In the genomic region with DNA sequence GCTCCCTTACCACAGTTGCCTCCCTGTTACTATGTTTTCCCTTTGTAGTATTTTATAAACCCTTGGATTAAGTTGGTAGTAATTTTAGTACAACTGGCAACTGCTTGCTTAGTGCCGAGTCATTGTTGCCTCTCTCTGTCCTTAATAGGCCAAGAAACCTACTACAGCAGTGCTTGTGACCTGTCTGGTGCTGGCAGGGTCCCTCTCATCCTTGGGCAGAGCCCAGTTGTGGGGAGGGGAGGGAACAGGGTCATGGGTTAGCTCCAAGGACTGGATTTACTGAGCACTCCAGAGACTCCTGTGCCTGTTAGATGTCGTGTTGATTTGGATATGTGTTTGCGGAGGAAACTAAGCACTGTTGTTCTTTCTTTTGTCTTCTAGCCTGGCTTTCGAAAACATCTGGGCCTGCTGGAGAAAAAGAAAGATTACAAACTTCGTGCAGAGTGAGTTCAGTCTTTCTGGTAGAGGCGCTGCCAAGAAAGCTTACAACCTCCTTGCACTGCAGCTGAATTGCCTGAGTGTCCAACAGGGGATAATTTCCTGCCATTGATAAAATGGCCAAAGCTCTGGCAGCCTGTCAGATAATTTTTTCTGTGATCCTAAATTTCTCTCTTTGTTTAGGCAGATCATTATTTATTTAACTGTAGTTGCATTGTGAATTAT, we compare ENCODE assay signal across 13 cellular contexts. TPM values are rescaled to one million over a fixed set of nuclear protein-coding genes. Genes with fewer than 3 reads are reported as not detected.
DNase-seq lines count a peak whose midpoint lies in the region; ATAC-seq and TF ChIP-seq lines count a peak whose summit lies in the region.
"Had no signal": no experiment of that assay in that cellular context is flagged by ENCODE, and none has a peak within 500 bp of the region (broad histone marks: within the 10 kb centered on the region; RNA-seq: fewer than 3 reads in every experiment).

No MANE protein-coding gene starts in this region.

- no peaks in the 10 kb centered on the region for H4K20me1 ChIP-seq in mammary epithelial cell (ENCODE audit: insufficient read depth, low read length)

- CTCF ChIA-PET in MCF 10A (lab: Yijun Ruan, JAX) (interaction anchor here (0.5 to 8.9 kb wide), 7 partner anchors 10 to 830 kb away, joined by 3 to 58 read pairs (median 3); no protein-coding TSS in a partner anchor), mammary epithelial cell (lab: Charles Lee; ENCODE audit: low non-redundant PET) (no interaction called here)

- no peak for TF ChIP-seq EP300 in suprapubic skin (IDR thresholded peaks at IDR 0.05)

- BruUV-seq in MCF 10A (replicated peaks; lab: Mats Ljungman, UMichigan) (no TSS peak), mammary epithelial cell (replicated peaks; lab: Mats Ljungman, UMichigan) (no TSS peak)

- H3K27ac Mint-ChIP-seq in MCF 10A (ENCODE audit: low read depth, unreplicated experiment): peak overlapping the region; percentile 50
- H3K27ac Mint-ChIP-seq in activated T-helper 17 cell treated with anti-CD3 and anti-CD28 coated beads, Interleukin-2, amount 50 U/mL, for 72 hours: no peak overlapping the region
- H3K27ac Mint-ChIP-seq: neural progenitor cell had no signal

- H3K27me3 ChIP-seq in mammary epithelial cell (ENCODE audit: insufficient read depth, low read length) (no peaks in the 10 kb centered on the region), lung (ENCODE audit: control insufficient read depth, insufficient read depth) (no peaks in the 10 kb centered on the region), upper lobe of right lung (no peaks in the 10 kb centered on the region), suprapubic skin (no peaks in the 10 kb centered on the region)
- H3K27me3 ChIP-seq: BE2C, neural progenitor cell had no signal

- ATAC-seq in lung (ENCODE audit: insufficient read depth, low FRiP score) (no peak), upper lobe of right lung (no peak), HG03135 (IDR thresholded peaks at IDR 0.05; ENCODE audit: unreplicated experiment) (no peak)
- no peak for ATAC-seq in activated T-helper 17 cell treated with anti-CD3 and anti-CD28 coated beads, Interleukin-2, amount 50 U/mL, for 72 hours (replicated peaks)

- no peak overlapping the region for H3K9ac ChIP-seq in mammary epithelial cell (ENCODE audit: insufficient read depth, low read length)

- H3K4me3 Mint-ChIP-seq in MCF 10A (ENCODE audit: unreplicated experiment): no peak overlapping the region
- H3K4me3 Mint-ChIP-seq in activated T-helper 17 cell treated with anti-CD3 and anti-CD28 coated beads, Interleukin-2, amount 50 U/mL, for 72 hours: no peak overlapping the region
- H3K4me3 Mint-ChIP-seq: neural progenitor cell had no signal

- peaks cover 67% of the 10 kb centered on the region for H3K36me3 Mint-ChIP-seq in MCF 10A (ENCODE audit: insufficient read depth, unreplicated experiment)
- H3K36me3 Mint-ChIP-seq in activated T-helper 17 cell treated with anti-CD3 and anti-CD28 coated beads, Interleukin-2, amount 50 U/mL, for 72 hours (ENCODE audit: low read depth): peaks cover 81% of the 10 kb centered on the region

- dilution Hi-C loops in mammary epithelial cell (cut with HindIII; ENCODE audit: low sequenced_read_pairs): no loop called here

- H3K4me3 ChIP-seq in mammary epithelial cell (replicated peaks in 1 of 3; ENCODE audit: insufficient read depth in 1 of 3, low read depth in 2 of 3, low read length in 3 of 3) (no peak overlapping the region), lung (no peak overlapping the region), upper lobe of right lung (no peak overlapping the region), suprapubic skin (no peak overlapping the region)
- H3K4me3 ChIP-seq: neural progenitor cell had no signal

- intact Hi-C loops in MCF 10A (cut with micrococcal nuclease) (no loop called here), mammary epithelial cell (cut with micrococcal nuclease) (no loop called here), upper lobe of right lung (cut with DNase I) (no loop called here)

- H3K9me3 Mint-ChIP-seq in MCF 10A (ENCODE audit: unreplicated experiment): no peaks in the 10 kb centered on the region
- H3K9me3 Mint-ChIP-seq in activated T-helper 17 cell treated with anti-CD3 and anti-CD28 coated beads, Interleukin-2, amount 50 U/mL, for 72 hours: no peaks in the 10 kb centered on the region
- H3K9me3 Mint-ChIP-seq: neural progenitor cell had no signal

- POLR2A ChIA-PET in MCF 10A (lab: Yijun Ruan, JAX): interaction anchor here (0.7 to 4.2 kb wide), 2 partner anchors 27 to 821 kb away, joined by 3 to 19 read pairs; a partner anchor contains a TSS

- no peak for DNase-seq in MCF 10A (ENCODE audit: unreplicated experiment)
- DNase-seq in mammary epithelial cell: no peak
- peak; percentile 83 for DNase-seq in dermis blood vessel endothelial cell
- DNase-seq in lung (ENCODE audit: low spot score): no peak
- DNase-seq in upper lobe of right lung: peak; percentile 9
- DNase-seq in suprapubic skin (ENCODE audit: low spot score in 2 of 2): no peak
- DNase-seq: activated gamma-delta T cell treated with Interleukin-2 at 50 U/mL for 16 hours, BE2C, foreskin melanocyte, KG1 had no signal

- H3K9me3 ChIP-seq in mammary epithelial cell (replicated peaks; ENCODE audit: insufficient read depth, low read length): no peaks in the 10 kb centered on the region
- no peaks in the 10 kb centered on the region for H3K9me3 ChIP-seq in lung (ENCODE audit: control insufficient read depth in 2 of 2, insufficient read depth in 1 of 2, low read length in 1 of 2)
- H3K9me3 ChIP-seq in upper lobe of right lung: no peaks in the 10 kb centered on the region
- no peaks in the 10 kb centered on the region for H3K9me3 ChIP-seq in suprapubic skin
- H3K9me3 ChIP-seq: BE2C had no signal

- H3K4me1 ChIP-seq in mammary epithelial cell (ENCODE audit: insufficient read depth, low read length) (peaks cover 7% of the 10 kb centered on the region), lung (ENCODE audit: control insufficient read depth in 2 of 2, insufficient read depth in 2 of 2, low read length in 2 of 2) (peaks cover 5 to 22% of the 10 kb centered on the region in 2 donors), upper lobe of right lung (peaks cover 41% of the 10 kb centered on the region), suprapubic skin (peaks cover 35% of the 10 kb centered on the region)
- H3K4me1 ChIP-seq: BE2C had no signal

- TF ChIP-seq POLR2A in suprapubic skin (IDR thresholded peaks at IDR 0.05): no peak

- no peak overlapping the region for H3K27ac ChIP-seq in mammary epithelial cell (ENCODE audit: insufficient read depth, low read depth, low read length)
- peak overlapping the region; percentile 51 to 59 for H3K27ac ChIP-seq in lung (ENCODE audit: low read depth in 1 of 2, low read length in 1 of 2)
- peak overlapping the region; percentile 32 for H3K27ac ChIP-seq in upper lobe of right lung
- H3K27ac ChIP-seq in suprapubic skin: no peak overlapping the region
- H3K27ac ChIP-seq: neural progenitor cell had no signal

- TF ChIP-seq CTCF in MCF 10A (IDR thresholded peaks at IDR 0.05; ENCODE audit: unreplicated experiment) (no peak), mammary epithelial cell (conservative IDR thresholded peaks at IDR 0.05 in 1 of 2, IDR thresholded peaks at IDR 0.05 in 1 of 2; ENCODE audit: extremely low read depth in 1 of 2, insufficient read depth in 1 of 2, low read depth in 1 of 2, low read length in 2 of 2) (no peak), lung (IDR thresholded peaks at IDR 0.05; ENCODE audit: control extremely low read depth, extremely low read depth) (no peak), upper lobe of right lung (IDR thresholded peaks at IDR 0.05) (no peak), suprapubic skin (IDR thresholded peaks at IDR 0.05) (no peak)

- in situ Hi-C loops in mammary epithelial cell (cut with MboI; ENCODE audit: low sequenced_read_pairs in 2 of 2): no loop called here

- WGBS in mammary epithelial cell (ENCODE audit: low coverage, missing lambda C conversion rate): 89% methylated on average over 5 of the region's 6 CpGs
- 56 to 71% methylated on average over 6 of the region's 6 CpGs for WGBS in lung, 2 donors
- 42% methylated on average over 6 of the region's 6 CpGs for WGBS in suprapubic skin

- H3K36me3 ChIP-seq in mammary epithelial cell (ENCODE audit: insufficient read depth, low read length): peaks cover 33% of the 10 kb centered on the region
- H3K36me3 ChIP-seq in lung (ENCODE audit: control insufficient read depth in 2 of 2, insufficient read depth in 2 of 2, low read length in 2 of 2): peaks cover 18 to 22% of the 10 kb centered on the region in 2 donors
- peaks cover 58% of the 10 kb centered on the region for H3K36me3 ChIP-seq in upper lobe of right lung
- peaks cover 45% of the 10 kb centered on the region for H3K36me3 ChIP-seq in suprapubic skin

- no peaks in the 10 kb centered on the region for H3K27me3 Mint-ChIP-seq in MCF 10A (ENCODE audit: insufficient read depth, unreplicated experiment)
- H3K27me3 Mint-ChIP-seq in activated T-helper 17 cell treated with anti-CD3 and anti-CD28 coated beads, Interleukin-2, amount 50 U/mL, for 72 hours: no peaks in the 10 kb centered on the region

- peaks cover 71% of the 10 kb centered on the region for H3K79me2 ChIP-seq in mammary epithelial cell (ENCODE audit: insufficient read depth, low read length)

- no peak overlapping the region for H2AFZ ChIP-seq in mammary epithelial cell (ENCODE audit: low read depth, low read length)
- H2AFZ ChIP-seq: neural progenitor cell had no signal

- H3K4me1 Mint-ChIP-seq in MCF 10A (ENCODE audit: insufficient read depth, unreplicated experiment): peaks cover 10% of the 10 kb centered on the region
- H3K4me1 Mint-ChIP-seq in activated T-helper 17 cell treated with anti-CD3 and anti-CD28 coated beads, Interleukin-2, amount 50 U/mL, for 72 hours: peaks cover 11% of the 10 kb centered on the region

- H3K4me2 ChIP-seq in mammary epithelial cell (ENCODE audit: insufficient read depth, low read depth, low read length): no peak overlapping the region
- H3K4me2 ChIP-seq: neural progenitor cell had no signal

RNA-seq across cellular contexts. Expression of a gene that starts 3.6 kb away (rescaled TPM):
- 66.5 and 70.3 TPM in 2 replicates for total RNA-seq in MCF 10A (2022)
- total RNA-seq in mammary epithelial cell: 10 to 100 TPM; 34.0 to 42.1 TPM
- polyA plus RNA-seq in mammary epithelial cell: 27.0 TPM
- polyA minus RNA-seq in mammary epithelial cell: 11.9 TPM
- 47.0 and 47.5 TPM in 2 replicates for total RNA-seq in dermis blood vessel endothelial cell
- 10 to 100 TPM; 27.3 to 31.2 TPM for total RNA-seq in lung
- 10 to 100 TPM; 31.0 to 33.7 TPM for polyA plus RNA-seq in lung
- 29.1 TPM for total RNA-seq in upper lobe of right lung
- total RNA-seq in activated T-helper 17 cell treated with anti-CD3 and anti-CD28 coated beads, Interleukin-2, amount 50 U/mL, for 72 hours: 10 to 100 TPM; 41.1 to 60.8 TPM
- 10 to 100 TPM; 32.1 to 48.5 (median 39.5) TPM for total RNA-seq in suprapubic skin

RNA-seq across cellular contexts. Expression of a gene that starts 10.8 kb away (rescaled TPM):
- total RNA-seq in MCF 10A (2022) (13.5 and 18.8 TPM in 2 replicates), mammary epithelial cell (10 to 100 TPM; 21.5 to 29.0 TPM), dermis blood vessel endothelial cell (12.4 and 20.2 TPM in 2 replicates), lung (10 to 100 TPM in 1 of 2 donors, 1 to 10 TPM in 1; 10.0 to 26.0 TPM), upper lobe of right lung (22.4 TPM), suprapubic skin (10 to 100 TPM; 19.1 to 46.4 (median 35.1) TPM)
- polyA plus RNA-seq in mammary epithelial cell (15.6 TPM), lung (10 to 100 TPM; 21.8 to 33.1 TPM)
- polyA minus RNA-seq in mammary epithelial cell: 77.3 TPM
- total RNA-seq in activated T-helper 17 cell treated with anti-CD3 and anti-CD28 coated beads, Interleukin-2, amount 50 U/mL, for 72 hours: 10 to 100 TPM in 1 of 2 donors, 1 to 10 TPM in 1; 8.6 to 15.5 TPM

RNA-seq across cellular contexts. Expression of a gene that starts 26.3 kb away (rescaled TPM):
- total RNA-seq in MCF 10A (2022): 55.6 and 61.7 TPM in 2 replicates
- total RNA-seq in mammary epithelial cell: 10 to 100 TPM; 55.7 to 73.8 TPM
- 45.0 TPM for polyA plus RNA-seq in mammary epithelial cell
- polyA minus RNA-seq in mammary epithelial cell: 304 TPM
- total RNA-seq in dermis blood vessel endothelial cell: 73.7 and 136 TPM in 2 replicates
- 10 to 100 TPM; 39.9 to 79.0 TPM for total RNA-seq in lung
- polyA plus RNA-seq in lung: 10 to 100 TPM; 19.1 to 30.6 TPM
- 48.7 TPM for total RNA-seq in upper lobe of right lung
- total RNA-seq in activated T-helper 17 cell treated with anti-CD3 and anti-CD28 coated beads, Interleukin-2, amount 50 U/mL, for 72 hours: 100 to 1,000 TPM in 1 of 2 donors, 10 to 100 TPM in 1; 77.5 to 129 TPM
- total RNA-seq in suprapubic skin: 10 to 100 TPM; 36.9 to 68.4 (median 43.6) TPM

RNA-seq across cellular contexts. Expression of a gene that starts 30.5 kb away (rescaled TPM):
- total RNA-seq in MCF 10A (2022) (0.14 TPM in 1 of 2 replicates, not detected in the other), mammary epithelial cell (under 1 TPM; 0.17 to 0.59 TPM), dermis blood vessel endothelial cell (under 0.01 and 0.05 TPM in 2 replicates), lung (under 1 TPM; 0.15 to 0.20 TPM), upper lobe of right lung (not detected), suprapubic skin (10 to 100 TPM in 3 of 4 donors, 1 to 10 TPM in 1; 8.8 to 28.5 (median 13.5) TPM)
- polyA plus RNA-seq in mammary epithelial cell (0.05 TPM), lung (under 1 TPM; 0.04 to 0.18 TPM)
- not detected for polyA minus RNA-seq in mammary epithelial cell
- total RNA-seq in activated T-helper 17 cell treated with anti-CD3 and anti-CD28 coated beads, Interleukin-2, amount 50 U/mL, for 72 hours: under 1 TPM; 0.11 TPM

Comparison
In these comparisons a context has a peak if more than half of its experiments do, and no peak if none do; other contexts are left out.
1. DNase-seq: peak in dermis blood vessel endothelial cell (single experiment) and upper lobe of right lung (single experiment); none in MCF 10A (single experiment), mammary epithelial cell (single experiment), lung (single experiment) and suprapubic skin (0 of 2).
2. H3K27ac ChIP-seq: peak in lung (2 of 2) and upper lobe of right lung (single experiment); none in mammary epithelial cell (single experiment) and suprapubic skin (single experiment).